1 cellular context compared by ENCODE assay signal in genomic region chr18:57619881-57620280, GRCh38.
TF ChIP-seq lines count a peak whose summit lies in the region.

No MANE protein-coding gene starts in this region.

TF ChIP-seq in SK-N-SH, 30 proteins besides CTCF, POLR2A, EP300 and RAD21 (continued from another document):
- no peak for TF ChIP-seq ZBTB33 (IDR thresholded peaks at IDR 0.05; ENCODE audit: borderline replicate concordance, low read depth)
- no peak for TF ChIP-seq JUND (IDR thresholded peaks at IDR 0.05)
- no peak for TF ChIP-seq FOXJ3 (CRISPR knock-in tag; IDR thresholded peaks at IDR 0.05)
- no peak for TF ChIP-seq POLR2AphosphoS5 (IDR thresholded peaks at IDR 0.05; ENCODE audit: low read depth, low read length)
- TF ChIP-seq ELF1 (IDR thresholded peaks at IDR 0.05) = no peak
- TF ChIP-seq GATA2 (CRISPR knock-in tag; IDR thresholded peaks at IDR 0.05) = no peak
- no peak for TF ChIP-seq MEF2A (IDR thresholded peaks at IDR 0.05; ENCODE audit: borderline replicate concordance, low read depth)
- no peak for TF ChIP-seq SIN3A (IDR thresholded peaks at IDR 0.05; ENCODE audit: borderline replicate concordance, low read depth, low read length)
